20 cellular contexts compared by ENCODE assay signal in the genomic region with DNA sequence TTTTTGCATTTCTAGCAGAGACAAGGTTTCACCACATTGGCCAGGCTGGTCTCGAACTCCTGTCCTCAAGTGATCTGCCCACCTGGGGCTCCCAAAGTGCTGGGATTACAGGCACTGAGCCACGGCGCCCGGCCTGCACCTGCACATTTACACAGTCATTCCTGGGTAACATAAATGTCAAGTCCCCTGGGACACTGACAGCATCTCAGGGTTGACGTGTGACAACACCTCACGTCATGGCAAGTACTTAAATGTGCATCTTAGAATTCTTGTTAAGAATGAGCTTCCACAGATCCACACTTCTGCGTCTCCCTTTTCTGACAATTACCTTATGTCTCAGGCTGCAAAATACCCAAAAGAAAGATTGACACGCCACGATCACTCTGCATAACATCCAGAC.
A peak's percentile ranks its signal among the peaks of the same experiment; 100 is the strongest.
DNase-seq lines count a peak whose midpoint lies in the region; ATAC-seq and TF ChIP-seq lines count a peak whose summit lies in the region.
"Had no signal": no experiment of that assay in that cellular context is flagged by ENCODE, and none has a peak within 500 bp of the region (broad histone marks: within the 10 kb centered on the region; RNA-seq: fewer than 3 reads in every experiment).

No MANE protein-coding gene starts in this region.

- peak overlapping the region; percentile 7 to 78 for H3K27ac Mint-ChIP-seq in stimulated activated naive CD8-positive, alpha-beta T cell treated with anti-CD3 and anti-CD28 coated beads, Interleukin-15, amount 100 ng/mL, for 72 hours
- peak overlapping the region; percentile 2 for H3K27ac Mint-ChIP-seq in neural crest cell (ENCODE audit: unreplicated experiment)

- TF ChIP-seq CTCF in RWPE1 (conservative IDR thresholded peaks at IDR 0.05; ENCODE audit: low read depth) (no peak), neural crest cell (conservative IDR thresholded peaks at IDR 0.05) (no peak)

- H3K4me3 Mint-ChIP-seq in stimulated activated naive CD8-positive, alpha-beta T cell treated with anti-CD3 and anti-CD28 coated beads, Interleukin-15, amount 100 ng/mL, for 72 hours, result no peak overlapping the region
- no peak overlapping the region for H3K4me3 Mint-ChIP-seq in neural crest cell

- POLR2A ChIA-PET in RWPE1 (lab: Yijun Ruan, JAX; ENCODE audit: low non-redundant PET), result no interaction called here

- no peaks in the 10 kb centered on the region for H3K9me3 Mint-ChIP-seq in stimulated activated naive CD8-positive, alpha-beta T cell treated with anti-CD3 and anti-CD28 coated beads, Interleukin-15, amount 100 ng/mL, for 72 hours
- no peaks in the 10 kb centered on the region for H3K9me3 Mint-ChIP-seq in neural crest cell

- CTCF ChIA-PET in RWPE1 (lab: Yijun Ruan, JAX), result no interaction called here

- peaks cover 5% of the 10 kb centered on the region for H3K36me3 Mint-ChIP-seq in neural crest cell (ENCODE audit: low read depth)

- ATAC-seq in stimulated activated naive CD8-positive, alpha-beta T cell treated with anti-CD3 and anti-CD28 coated beads, Interleukin-15, amount 100 ng/mL, for 72 hours, result no peak
- no peak for ATAC-seq in stimulated activated naive CD8-positive, alpha-beta T cell treated with anti-CD3 and anti-CD28 coated beads, Interleukin-15, Interleukin-2, amounts not matched to agents 100 U/mL and 50 U/mL, for 24 hours
- ATAC-seq in HG02571 (IDR thresholded peaks at IDR 0.05; ENCODE audit: unreplicated experiment), result no peak

- peaks cover 40% of the 10 kb centered on the region for H3K4me1 Mint-ChIP-seq in stimulated activated naive CD8-positive, alpha-beta T cell treated with anti-CD3 and anti-CD28 coated beads, Interleukin-15, amount 100 ng/mL, for 72 hours
- no peaks in the 10 kb centered on the region for H3K4me1 Mint-ChIP-seq in neural crest cell

- peak overlapping the region; percentile 68 for H3K27ac ChIP-seq in RWPE1
- H3K27ac ChIP-seq: C4-2B, PC-9, SJSA1 had no signal

- no peak for DNase-seq in stimulated activated naive CD8-positive, alpha-beta T cell treated with anti-CD3 and anti-CD28 coated beads, Interleukin-15, amount 100 ng/mL, for 72 hours
- DNase-seq in stimulated activated naive CD8-positive, alpha-beta T cell treated with anti-CD3 and anti-CD28 coated beads, Interleukin-15, Interleukin-2, amounts not matched to agents 100 U/mL and 50 U/mL, for 24 hours, result no peak
- DNase-seq in RWPE1 (ENCODE audit: low spot score), result no peak
- DNase-seq in neural crest cell (ENCODE audit: low read depth, low spot score), result no peak
- no peak for DNase-seq in T1000 (lab: John Stamatoyannopoulos, UW)
- no peak for DNase-seq in Kasumi-1 (lab: John Stamatoyannopoulos, UW)
- DNase-seq: ACHN, COR-L47, DMS 273 treated with DMSO at 0.1 percent for 48 hours, DND-41, KG1, NCI-H1048, NCI-H1436, NCI-H2029, NCI-H2171, NCI-H526, PC-9 had no signal

- H3K27me3 Mint-ChIP-seq in stimulated activated naive CD8-positive, alpha-beta T cell treated with anti-CD3 and anti-CD28 coated beads, Interleukin-15, amount 100 ng/mL, for 72 hours, result no peaks in the 10 kb centered on the region
- no peaks in the 10 kb centered on the region for H3K27me3 Mint-ChIP-seq in neural crest cell (ENCODE audit: low read depth)
